ENCODE assay signal across 1 cellular context in genomic region chr16:1082266-1082951, GRCh38.
TF ChIP-seq lines count a peak whose summit lies in the region.

No MANE protein-coding gene starts in this region.

TF ChIP-seq in HepG2, 621 proteins besides CTCF, POLR2A, EP300 and RAD21 (continued from another document and continues in another):
- TF ChIP-seq ZNF770 (CRISPR knock-in tag; IDR thresholded peaks at IDR 0.05) (peak; percentile 63; the same call in 1 of the 2 replicates), ZNF33B (CRISPR knock-in tag; IDR thresholded peaks at IDR 0.05) (peak; percentile 92), MTF1 (CRISPR knock-in tag; IDR thresholded peaks at IDR 0.05) (no peak; the same call in 1 of the 2 replicates), FOXO1 (CRISPR knock-in tag; IDR thresholded peaks at IDR 0.05) (peak; percentile 87), LRRFIP1 (CRISPR knock-in tag; conservative IDR thresholded peaks at IDR 0.05) (no peak), FOXA1 (IDR thresholded peaks at IDR 0.05) (no peak), FOXA1 (CRISPR knock-in tag; IDR thresholded peaks at IDR 0.05) (peak; percentile 29; the same call in 1 of the 2 replicates), ZNF589 (CRISPR knock-in tag; conservative IDR thresholded peaks at IDR 0.05) (peak; percentile 89; the same call in 1 of the 2 replicates), GTF2F1 (IDR thresholded peaks at IDR 0.05; ENCODE audit: low read length) (no peak), HNRNPLL (IDR thresholded peaks at IDR 0.05; ENCODE audit: low read depth, low read length, poor library complexity, severe bottlenecking) (no peak), EEA1 (CRISPR knock-in tag; IDR thresholded peaks at IDR 0.05; ENCODE audit: borderline replicate concordance) (peak; percentile 88; the same call in 1 of the 2 replicates), ATF2 (CRISPR knock-in tag; IDR thresholded peaks at IDR 0.05) (peak; percentile 57; the same call in 1 of the 2 replicates), ZFY (CRISPR knock-in tag; IDR thresholded peaks at IDR 0.05) (peak; percentile 82), ZBTB4 (CRISPR knock-in tag; IDR thresholded peaks at IDR 0.05; ENCODE audit: borderline replicate concordance) (peak; percentile 88; the same call in 1 of the 2 replicates), ARID4A (CRISPR knock-in tag; IDR thresholded peaks at IDR 0.05; ENCODE audit: borderline replicate concordance) (peak; percentile 71; the same call in 1 of the 2 replicates), ADNP (CRISPR knock-in tag; IDR thresholded peaks at IDR 0.05) (peak; percentile 85), ZNF674 (CRISPR knock-in tag; IDR thresholded peaks at IDR 0.05; ENCODE audit: low read depth) (no peak), MAF1 (CRISPR knock-in tag; IDR thresholded peaks at IDR 0.05; ENCODE audit: borderline replicate concordance) (no peak), MYPOP (CRISPR knock-in tag; IDR thresholded peaks at IDR 0.05) (0 out of 2 replicates have a peak, but pooled peaks have one; percentile 43), ZNF740 (CRISPR knock-in tag; IDR thresholded peaks at IDR 0.05) (peak; percentile 82; the same call in 1 of the 2 replicates), E2F5 (CRISPR knock-in tag; conservative IDR thresholded peaks at IDR 0.05) (no peak; the same call in none of the 2 replicates), SAFB2 (CRISPR knock-in tag; IDR thresholded peaks at IDR 0.05; ENCODE audit: borderline replicate concordance, low read depth) (peak; percentile 69; the same call in 1 of the 2 replicates), KLF11 (CRISPR knock-in tag; IDR thresholded peaks at IDR 0.05) (peak; percentile 85; the same call in 1 of the 2 replicates), ZNF367 (CRISPR knock-in tag; IDR thresholded peaks at IDR 0.05; ENCODE audit: borderline replicate concordance) (no peak; the same call in 1 of the 2 replicates), ZBTB20 (CRISPR knock-in tag; IDR thresholded peaks at IDR 0.05; ENCODE audit: borderline replicate concordance, low read depth) (peak; percentile 86; the same call in 1 of the 2 replicates), ZNF784 (CRISPR knock-in tag; IDR thresholded peaks at IDR 0.05; ENCODE audit: borderline replicate concordance) (0 out of 2 replicates have a peak, but pooled peaks have one; percentile 33), ZNF768 (CRISPR knock-in tag; IDR thresholded peaks at IDR 0.05) (no peak), SMC3 (IDR thresholded peaks at IDR 0.05; ENCODE audit: low read length) (no peak), ZNF547 (CRISPR knock-in tag; IDR thresholded peaks at IDR 0.05) (peak; percentile 90; the same call in 1 of the 2 replicates), ZNF724P (CRISPR knock-in tag; IDR thresholded peaks at IDR 0.05; ENCODE audit: borderline replicate concordance) (peak; percentile 85; the same call in 1 of the 2 replicates), TBL1XR1 (IDR thresholded peaks at IDR 0.05; ENCODE audit: borderline replicate concordance, low read length, partially characterized antibody) (peak; percentile 17), HDAC1 (CRISPR knock-in tag; IDR thresholded peaks at IDR 0.05) (peak; percentile 99), PBX3 (CRISPR knock-in tag; IDR thresholded peaks at IDR 0.05; ENCODE audit: borderline replicate concordance) (peak; percentile 71; the same call in 1 of the 2 replicates), DPF2 (CRISPR knock-in tag; IDR thresholded peaks at IDR 0.05; ENCODE audit: borderline replicate concordance, low read depth) (peak; percentile 35; the same call in 1 of the 2 replicates), TEAD2 (CRISPR knock-in tag; IDR thresholded peaks at IDR 0.05) (peak; percentile 90; the same call in 1 of the 2 replicates), ZNF781 (CRISPR knock-in tag; IDR thresholded peaks at IDR 0.05; ENCODE audit: borderline replicate concordance, not compliant biosample characterization) (peak; percentile 92), ZFP37 (CRISPR knock-in tag; IDR thresholded peaks at IDR 0.05; ENCODE audit: borderline replicate concordance) (peak; percentile 98; the same call in 1 of the 2 replicates), ZNF670 (CRISPR knock-in tag; IDR thresholded peaks at IDR 0.05; ENCODE audit: borderline replicate concordance) (peak; percentile 97), MIER3 (CRISPR knock-in tag; IDR thresholded peaks at IDR 0.05; ENCODE audit: borderline replicate concordance) (peak; percentile 94)
- TF ChIP-seq, protein P1, sequence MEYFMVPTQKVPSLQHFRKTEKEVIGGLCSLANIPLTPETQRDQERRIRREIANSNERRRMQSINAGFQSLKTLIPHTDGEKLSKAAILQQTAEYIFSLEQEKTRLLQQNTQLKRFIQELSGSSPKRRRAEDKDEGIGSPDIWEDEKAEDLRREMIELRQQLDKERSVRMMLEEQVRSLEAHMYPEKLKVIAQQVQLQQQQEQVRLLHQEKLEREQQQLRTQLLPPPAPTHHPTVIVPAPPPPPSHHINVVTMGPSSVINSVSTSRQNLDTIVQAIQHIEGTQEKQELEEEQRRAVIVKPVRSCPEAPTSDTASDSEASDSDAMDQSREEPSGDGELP (IDR thresholded peaks at IDR 0.05; ENCODE audit: borderline replicate concordance, low read depth) = peak; percentile 94
